Comparison of ENCODE assay signal across 12 cellular contexts in the genomic region with DNA sequence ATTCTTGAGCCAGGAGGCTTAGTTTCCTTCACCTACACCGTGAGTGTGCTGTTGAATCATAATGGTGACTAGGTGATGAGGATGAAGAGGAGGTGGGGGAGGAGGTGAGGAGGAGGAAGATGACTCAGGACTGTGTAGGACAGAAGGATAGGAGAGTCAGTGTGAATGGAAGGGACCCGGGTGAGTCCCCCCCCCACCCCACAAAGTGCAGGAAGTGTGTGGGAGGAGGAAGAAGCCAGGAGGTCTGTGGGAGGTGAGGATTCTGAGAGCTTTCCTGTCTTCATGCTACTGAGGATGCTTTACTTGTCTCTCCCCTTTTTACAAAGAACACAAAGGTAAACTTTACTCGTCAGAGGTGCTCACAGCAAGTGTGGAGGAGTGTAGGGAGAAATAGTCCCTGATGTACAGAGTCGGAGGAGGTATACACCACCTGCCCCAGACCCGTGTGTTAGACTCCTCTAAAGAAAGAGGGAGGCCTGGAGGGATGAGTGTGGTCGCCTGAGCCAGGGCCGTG. TPM values are rescaled to one million over a fixed set of nuclear protein-coding genes. Genes with fewer than 3 reads are reported as not detected.
DNase-seq lines count a peak whose midpoint lies in the region; ATAC-seq and TF ChIP-seq lines count a peak whose summit lies in the region.
"Had no signal": no experiment of that assay in that cellular context is flagged by ENCODE, and none has a peak within 500 bp of the region (broad histone marks: within the 10 kb centered on the region; RNA-seq: fewer than 3 reads in every experiment).

No MANE protein-coding gene starts in this region.

- ATAC-seq in HG02884 (IDR thresholded peaks at IDR 0.05; ENCODE audit: unreplicated experiment) (no peak), HG03108 (IDR thresholded peaks at IDR 0.05; ENCODE audit: unreplicated experiment) (no peak)

- no peaks in the 10 kb centered on the region for H3K36me3 Mint-ChIP-seq in HFFc6 (ENCODE audit: low read depth)

- peak overlapping the region; percentile 3; the same call in 1 of the 2 replicates for H3K4me3 Mint-ChIP-seq in HFFc6

- H3K9me3 Mint-ChIP-seq in HFFc6, result no peaks in the 10 kb centered on the region

- DNase-seq in HFFc6 (peak; percentile 34), epithelial cell of esophagus (ENCODE audit: low read depth) (peak; percentile 91), DMS53 treated with DMSO at 0.1 percent for 48 hours (lab: John Stamatoyannopoulos, UW; ENCODE audit: unreplicated experiment) (no peak), DMS53 (lab: John Stamatoyannopoulos, UW) (no peak)
- DNase-seq in activated CD4-positive, alpha-beta T cell treated with anti-CD3 and anti-CD28 coated beads, Interleukin-2, amount 50 U/mL, for 48 hours, result peak; percentile 47 to 59
- DNase-seq in stimulated activated CD4-positive, alpha-beta T cell treated with anti-CD3 and anti-CD28 coated beads, Interleukin-4, amount 100 ng/mL, for 1 hour, result peak; percentile 59
- DNase-seq: brain microvascular endothelial cell, DMS 273 treated with DMSO at 0.1 percent for 48 hours, mesendoderm had no signal

- no peak for TF ChIP-seq CTCF in HFFc6 (IDR thresholded peaks at IDR 0.05)
- no peak for TF ChIP-seq CTCF in epithelial cell of esophagus (IDR thresholded peaks at IDR 0.05; ENCODE audit: insufficient read depth, low read depth, low read length, missing control alignments)

- no peak overlapping the region for H3K4me3 ChIP-seq in epithelial cell of esophagus (ENCODE audit: low read length)

- H3K27me3 Mint-ChIP-seq in HFFc6 (ENCODE audit: insufficient read depth), result no peaks in the 10 kb centered on the region; the same call in 1 of the 2 replicates

- peak overlapping the region; percentile 54 for H3K27ac Mint-ChIP-seq in HFFc6

- H3K4me1 Mint-ChIP-seq in HFFc6 (ENCODE audit: low read depth), result peaks cover 74% of the 10 kb centered on the region

RNA-seq across cellular contexts. Expression of a gene that starts 3.8 kb away (rescaled TPM):
- under 1 TPM in 3 of 6 experiments, not detected in 3; 0.26 to 0.63 (median 0.43) TPM for total RNA-seq in HFFc6 (2021; fragmentation: NEBNext Ultra II Directional; extraction: Animal tissue kit (Norgen Biotek cat#: 25700))

RNA-seq across cellular contexts. Expression of a gene that starts 23.7 kb away (rescaled TPM):
- total RNA-seq in HFFc6 (2021; fragmentation: NEBNext Ultra II Directional; extraction: Animal tissue kit (Norgen Biotek cat#: 25700)), result 10 to 100 TPM; 39.5 to 44.5 (median 41.3) TPM

RNA-seq across cellular contexts. Expression of a gene that starts 32.0 kb away (rescaled TPM):
- under 1 TPM in 1 of 6 experiments, not detected in 5; 0.10 TPM for total RNA-seq in HFFc6 (2021; fragmentation: NEBNext Ultra II Directional; extraction: Animal tissue kit (Norgen Biotek cat#: 25700))
- total RNA-seq: T-helper 2 cell treated with Interferon-gamma antibody and Interleukin-4, amounts not matched to agents 100 ng/mL and 5 ng/mL, for 36 hours had no signal

Comparison
In these comparisons a context has a peak if more than half of its experiments do, and no peak if none do; other contexts are left out.
1. DNase-seq: peak in HFFc6 (single experiment), activated CD4-positive, alpha-beta T cell treated with anti-CD3 and anti-CD28 coated beads, Interleukin-2, amount 50 U/mL, for 48 hours (2 of 2), epithelial cell of esophagus (single experiment) and stimulated activated CD4-positive, alpha-beta T cell treated with anti-CD3 and anti-CD28 coated beads, Interleukin-4, amount 100 ng/mL, for 1 hour (single experiment); none in DMS53 treated with DMSO at 0.1 percent for 48 hours (single experiment) and DMS53 (single experiment).